In genomic region chr5:51465165-51465564, GRCh38 we compare ENCODE assay signal across 13 cellular contexts.
A peak's percentile ranks its signal among the peaks of the same experiment; 100 is the strongest.
DNase-seq lines count a peak whose midpoint lies in the region; ATAC-seq and TF ChIP-seq lines count a peak whose summit lies in the region.
"Had no signal": no experiment of that assay in that cellular context is flagged by ENCODE, and none has a peak within 500 bp of the region (broad histone marks: within the 10 kb centered on the region; RNA-seq: fewer than 3 reads in every experiment).

No MANE protein-coding gene starts in this region.

- no peaks in the 10 kb centered on the region for H3F3A ChIP-seq in PC-3 (ENCODE audit: low read length, unreplicated experiment)

- no peaks in the 10 kb centered on the region for H3K27me3 ChIP-seq in HAP-1 (ENCODE audit: low read depth)
- no peaks in the 10 kb centered on the region for H3K27me3 ChIP-seq in PC-3 (ENCODE audit: low read length)
- no peaks in the 10 kb centered on the region for H3K27me3 ChIP-seq in CD4-positive, alpha-beta memory T cell (ENCODE audit: insufficient read depth, low read length)
- H3K27me3 ChIP-seq: spleen had no signal

- peaks cover 14% of the 10 kb centered on the region for H3K4me1 ChIP-seq in HAP-1
- H3K4me1 ChIP-seq in PC-3 (ENCODE audit: insufficient read depth, low read length): no peaks in the 10 kb centered on the region; the same call in 1 of the 2 replicates
- no peaks in the 10 kb centered on the region for H3K4me1 ChIP-seq in CD4-positive, alpha-beta memory T cell (ENCODE audit: insufficient read depth, low read length)
- H3K4me1 ChIP-seq: spleen had no signal

- no peaks in the 10 kb centered on the region for H3K27me3 Mint-ChIP-seq in endothelial cell (ENCODE audit: unreplicated experiment)
- peaks cover 8% of the 10 kb centered on the region for H3K27me3 Mint-ChIP-seq in progenitor cell of endocrine pancreas
- H3K27me3 Mint-ChIP-seq in CD4-positive, alpha-beta memory T cell: no peaks in the 10 kb centered on the region
- H3K27me3 Mint-ChIP-seq: dendritic cell treated with granulocyte-macrophage colony-stimulating factor and Interleukin-4, amounts not matched to agents 40 ng/mL and 50 ng/mL, for 4 days; memory B cell had no signal

- peak overlapping the region; percentile 38; the same call in 1 of the 2 replicates for H3K9ac ChIP-seq in PC-3 (ENCODE audit: low read length)

- TF ChIP-seq CTCF in PC-3 (conservative IDR thresholded peaks at IDR 0.05; ENCODE audit: low read depth, low read length) (no peak), endothelial cell (IDR thresholded peaks at IDR 0.05; ENCODE audit: unreplicated experiment) (no peak), progenitor cell of endocrine pancreas (IDR thresholded peaks at IDR 0.05; ENCODE audit: unreplicated experiment) (no peak)

- H3K9me3 Mint-ChIP-seq in endothelial cell (ENCODE audit: unreplicated experiment): no peaks in the 10 kb centered on the region
- no peaks in the 10 kb centered on the region for H3K9me3 Mint-ChIP-seq in progenitor cell of endocrine pancreas (ENCODE audit: low read depth)
- H3K9me3 Mint-ChIP-seq in CD4-positive, alpha-beta memory T cell: peaks cover 0 to 9% (median under 1%) of the 10 kb centered on the region in 8 donors
- H3K9me3 Mint-ChIP-seq: dendritic cell treated with granulocyte-macrophage colony-stimulating factor and Interleukin-4, amounts not matched to agents 40 ng/mL and 50 ng/mL, for 4 days had no signal

- no peaks in the 10 kb centered on the region for H3K9me2 ChIP-seq in PC-3 (replicated peaks; ENCODE audit: low read length)

- DNase-seq in HAP-1 (ENCODE audit: low spot score in 2 of 2) (peak; percentile 61 to 72), PC-3 (peak; percentile 23), endothelial cell (ENCODE audit: low spot score) (no peak), progenitor cell of endocrine pancreas (ENCODE audit: low spot score, unreplicated experiment) (no peak), OCI-M2 (lab: John Stamatoyannopoulos, UW; ENCODE audit: unreplicated experiment) (no peak), left colon (no peak)
- DNase-seq in CD4-positive, alpha-beta memory T cell: no peak
- DNase-seq: activated CD4-positive, alpha-beta T cell treated with anti-CD3 and anti-CD28 coated beads, Interleukin-2, amount 50 U/mL, for 48 hours; NCI-H2029; spleen had no signal

- POLR2A ChIA-PET in PC-3 (lab: Charles Lee; ENCODE audit: unreplicated experiment): no interaction called here
- POLR2A ChIA-PET in CD4-positive, alpha-beta memory T cell (lab: Charles Lee; ENCODE audit: partially characterized antibody): no interaction called here

- H3K4me3 Mint-ChIP-seq in endothelial cell (ENCODE audit: unreplicated experiment): no peak overlapping the region
- peak overlapping the region; percentile 52 for H3K4me3 Mint-ChIP-seq in progenitor cell of endocrine pancreas (ENCODE audit: low read depth)
- H3K4me3 Mint-ChIP-seq in CD4-positive, alpha-beta memory T cell: no peak overlapping the region
- H3K4me3 Mint-ChIP-seq: dendritic cell treated with granulocyte-macrophage colony-stimulating factor and Interleukin-4, amounts not matched to agents 40 ng/mL and 50 ng/mL, for 4 days; memory B cell had no signal

- H4K20me1 ChIP-seq in PC-3 (ENCODE audit: low read length): no peaks in the 10 kb centered on the region

- no TSS peak for BruUV-seq in PC-3 (replicated peaks; lab: Mats Ljungman, UMichigan)

- H3K79me2 ChIP-seq in PC-3 (ENCODE audit: low read length): no peaks in the 10 kb centered on the region

- in situ Hi-C loops in HAP-1 (cut with MboI; ENCODE audit: low sequenced_read_pairs): no loop called here

- no peak overlapping the region for H3K27ac ChIP-seq in PC-3 (ENCODE audit: low read length)
- H3K27ac ChIP-seq in CD4-positive, alpha-beta memory T cell (ENCODE audit: low read depth, low read length): no peak overlapping the region
- H3K27ac ChIP-seq: spleen had no signal

- H3K4me1 Mint-ChIP-seq in endothelial cell (ENCODE audit: unreplicated experiment) (peaks cover 4% of the 10 kb centered on the region), progenitor cell of endocrine pancreas (ENCODE audit: low read depth) (peaks cover 9% of the 10 kb centered on the region)
- H3K4me1 Mint-ChIP-seq in CD4-positive, alpha-beta memory T cell: no peaks in the 10 kb centered on the region
- H3K4me1 Mint-ChIP-seq: memory B cell had no signal

- peak overlapping the region; percentile 71 for H3K4me2 ChIP-seq in PC-3 (ENCODE audit: low read length)

- CTCF ChIA-PET in PC-3 (lab: Charles Lee): no interaction called here
- CTCF ChIA-PET in CD4-positive, alpha-beta memory T cell (lab: Charles Lee; ENCODE audit: partially characterized antibody): no interaction called here

- H3K9me3 ChIP-seq in HAP-1: no peaks in the 10 kb centered on the region
- H3K9me3 ChIP-seq in PC-3 (ENCODE audit: low read length): no peaks in the 10 kb centered on the region
- H3K9me3 ChIP-seq in CD4-positive, alpha-beta memory T cell (ENCODE audit: control insufficient read depth in 1 of 2, low read length in 2 of 2): no peaks in the 10 kb centered on the region
- H3K9me3 ChIP-seq: spleen had no signal

- H3K36me3 ChIP-seq in HAP-1 (replicated peaks) (no peaks in the 10 kb centered on the region), PC-3 (ENCODE audit: low read depth, low read length) (no peaks in the 10 kb centered on the region)
- H3K36me3 ChIP-seq in CD4-positive, alpha-beta memory T cell (ENCODE audit: insufficient read depth, low read length): no peaks in the 10 kb centered on the region
- H3K36me3 ChIP-seq: spleen had no signal

- intact Hi-C loops in PC-3 (cut with micrococcal nuclease) (no loop called here), left colon (cut with DNase I, micrococcal nuclease) (no loop called here)
- intact Hi-C loops in CD4-positive, alpha-beta memory T cell (cut with micrococcal nuclease): no loop called here

- H2AFZ ChIP-seq in PC-3 (ENCODE audit: low read length): peak overlapping the region; percentile 93

- H3K36me3 Mint-ChIP-seq in endothelial cell (ENCODE audit: low read depth, unreplicated experiment) (no peaks in the 10 kb centered on the region), progenitor cell of endocrine pancreas (ENCODE audit: insufficient read depth) (no peaks in the 10 kb centered on the region)
- H3K36me3 Mint-ChIP-seq in CD4-positive, alpha-beta memory T cell: no peaks in the 10 kb centered on the region
- H3K36me3 Mint-ChIP-seq: memory B cell had no signal

- H3K4me3 ChIP-seq in HAP-1: no peak overlapping the region
- peak overlapping the region; percentile 49 for H3K4me3 ChIP-seq in PC-3 (ENCODE audit: low read length)
- H3K4me3 ChIP-seq in CD4-positive, alpha-beta memory T cell (ENCODE audit: low read length in 2 of 2): no peak overlapping the region
- H3K4me3 ChIP-seq: spleen had no signal

- H3K27ac Mint-ChIP-seq in endothelial cell (ENCODE audit: unreplicated experiment) (peak overlapping the region; percentile 31), progenitor cell of endocrine pancreas (peak overlapping the region; percentile 93)
- H3K27ac Mint-ChIP-seq in CD4-positive, alpha-beta memory T cell: no peak overlapping the region
- H3K27ac Mint-ChIP-seq: dendritic cell treated with granulocyte-macrophage colony-stimulating factor and Interleukin-4, amounts not matched to agents 40 ng/mL and 50 ng/mL, for 4 days; memory B cell had no signal

- ATAC-seq in PC-3 (peak; percentile 46), HG03135 (IDR thresholded peaks at IDR 0.05; ENCODE audit: unreplicated experiment) (no peak), left colon (no peak)

Comparison
In these comparisons a context has a peak if more than half of its experiments do, and no peak if none do; other contexts are left out.
1. DNase-seq: peak in HAP-1 (2 of 2) and PC-3 (single experiment); none in endothelial cell (single experiment), progenitor cell of endocrine pancreas (single experiment), OCI-M2 (single experiment), left colon (0 of 2) and CD4-positive, alpha-beta memory T cell (0 of 5).
2. H3K27ac Mint-ChIP-seq: peak in endothelial cell (single experiment) and progenitor cell of endocrine pancreas (single experiment); none in CD4-positive, alpha-beta memory T cell (0 of 7).